In genomic region chr15:82851331-82851850, GRCh38 we compare ENCODE assay signal across 16 cellular contexts. TPM values are rescaled to one million over a fixed set of nuclear protein-coding genes. Genes with fewer than 3 reads are reported as not detected.
DNase-seq lines count a peak whose midpoint lies in the region; ATAC-seq and TF ChIP-seq lines count a peak whose summit lies in the region.
"Had no signal": no experiment of that assay in that cellular context is flagged by ENCODE, and none has a peak within 500 bp of the region (broad histone marks: within the 10 kb centered on the region; RNA-seq: fewer than 3 reads in every experiment).

No MANE protein-coding gene starts in this region.

- H3K36me3 ChIP-seq in Peyer's patch, result no peaks in the 10 kb centered on the region
- H3K36me3 ChIP-seq: SJSA1 had no signal

- H3K4me1 ChIP-seq in Peyer's patch, result peaks cover 0 to 12% (median 0%) of the 10 kb centered on the region in 4 donors
- H3K4me1 ChIP-seq: SJSA1 had no signal

- TF ChIP-seq POLR2A in Peyer's patch (IDR thresholded peaks at IDR 0.05), result no peak

- DNase-seq in activated effector memory CD4-positive, alpha-beta T cell treated with anti-CD3 and anti-CD28 coated beads, Interleukin-2, amount 50 U/mL, for 16 hours, result peak; percentile 25
- DNase-seq in activated effector memory CD4-positive, alpha-beta T cell treated with Interleukin-2 at 50 U/mL for 16 hours, result no peak
- peak in 2 of 3 donors; percentile 8 to 31 for DNase-seq in Peyer's patch
- DNase-seq in left kidney (ENCODE audit: low read depth, low spot score), result peak; percentile 72
- DNase-seq in KG1 (lab: John Stamatoyannopoulos, UW), result no peak
- no peak for DNase-seq in EL
- DNase-seq: COR-L47, NCI-H1417 treated with DMSO at 0.1 percent for 48 hours, NCI-H1930, NCI-H748 treated with DMSO at 0.1 percent for 48 hours, PC-3 had no signal

- no peak overlapping the region for H3K4me3 ChIP-seq in Peyer's patch
- H3K4me3 ChIP-seq: SJSA1 had no signal

- H3K9me3 ChIP-seq in Peyer's patch, result no peaks in the 10 kb centered on the region
- H3K9me3 ChIP-seq: SJSA1 had no signal

- no peak for ATAC-seq in GM19397 (IDR thresholded peaks at IDR 0.05; ENCODE audit: unreplicated experiment)

- H3K27me3 ChIP-seq in Peyer's patch, result no peaks in the 10 kb centered on the region
- H3K27me3 ChIP-seq: SJSA1 had no signal

- no peak overlapping the region for H3K27ac ChIP-seq in Peyer's patch
- H3K27ac ChIP-seq: SJSA1 had no signal

- no peak for TF ChIP-seq CTCF in Peyer's patch (IDR thresholded peaks at IDR 0.05)

RNA-seq across cellular contexts. Expression of gene WHAMM, which starts 42.0 kb away (rescaled TPM):
- total RNA-seq in Peyer's patch, result 10 to 100 TPM in 3 of 4 donors, 1 to 10 TPM in 1; 8.6 to 16.0 (median 13.2) TPM

RNA-seq across cellular contexts. Expression of gene FSD2, which starts 45.5 kb away (rescaled TPM):
- total RNA-seq in Peyer's patch, result not detected
- total RNA-seq: A673, HT-29, IMR-90, PC-3, SJSA1 had no signal

Comparison
In these comparisons a context has a peak if more than half of its experiments do, and no peak if none do; other contexts are left out.
1. DNase-seq: peak in activated effector memory CD4-positive, alpha-beta T cell treated with anti-CD3 and anti-CD28 coated beads, Interleukin-2, amount 50 U/mL, for 16 hours (single experiment), Peyer's patch (2 of 3) and left kidney (single experiment); none in activated effector memory CD4-positive, alpha-beta T cell treated with Interleukin-2 at 50 U/mL for 16 hours (single experiment), KG1 (single experiment) and EL (single experiment).